ENCODE assay signal across 8 cellular contexts in the genomic region with DNA sequence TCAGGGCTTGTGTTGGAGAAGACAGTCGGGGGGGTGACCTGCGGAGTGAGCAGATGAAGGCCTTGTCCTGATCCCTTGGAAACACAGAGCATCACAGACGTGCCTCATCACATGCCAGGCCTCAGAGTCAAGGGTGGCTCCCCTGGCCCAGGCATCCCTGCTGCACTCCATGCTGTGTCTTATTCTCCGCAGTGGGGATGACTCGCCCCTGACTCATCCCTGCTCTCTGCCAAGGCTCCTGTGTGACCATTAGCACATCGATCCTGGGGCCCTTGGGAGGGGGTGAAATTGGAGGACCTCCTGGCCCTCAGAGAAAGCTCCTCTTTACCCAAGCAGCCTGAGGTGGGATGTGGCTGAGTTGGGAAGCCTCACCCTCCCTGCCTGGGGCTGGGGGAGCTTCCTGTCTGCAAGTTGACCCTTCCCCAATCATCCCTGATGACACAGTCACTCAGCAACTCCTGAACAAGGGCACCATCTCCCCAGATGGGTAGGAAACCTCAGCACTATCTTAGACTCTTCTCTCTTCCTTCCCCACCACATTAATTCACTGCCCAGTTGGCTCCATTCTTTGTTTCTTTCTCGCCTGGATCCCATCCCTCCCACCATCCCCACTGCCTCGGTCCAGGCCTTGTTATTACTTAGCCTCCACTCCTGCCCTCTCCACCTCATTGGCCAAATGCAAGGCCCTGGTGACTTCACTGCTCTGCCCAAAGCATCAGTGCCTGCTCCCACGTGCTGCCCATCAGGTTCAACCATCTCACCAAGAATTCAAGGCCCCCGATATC.
DNase-seq lines count a peak whose midpoint lies in the region; ATAC-seq and TF ChIP-seq lines count a peak whose summit lies in the region.

No MANE protein-coding gene starts in this region.

- POLR2A ChIA-PET in CD8-positive, alpha-beta memory T cell (lab: Charles Lee), result no interaction called here

- H3K36me3 Mint-ChIP-seq in CD8-positive, alpha-beta memory T cell, result no peaks in the 10 kb centered on the region

- H3K9me3 Mint-ChIP-seq in CD8-positive, alpha-beta memory T cell, result peaks cover 0 to 2% (median 0%) of the 10 kb centered on the region in 5 donors

- no peak overlapping the region for H3K27ac Mint-ChIP-seq in CD8-positive, alpha-beta memory T cell

- no peaks in the 10 kb centered on the region for H3K36me3 ChIP-seq in RWPE2 (ENCODE audit: low read depth)
- H3K36me3 ChIP-seq in CD8-positive, alpha-beta memory T cell (ENCODE audit: insufficient read depth, low read length), result no peaks in the 10 kb centered on the region

- DNase-seq in activated effector memory CD4-positive, alpha-beta T cell treated with anti-CD3 and anti-CD28 coated beads, Interleukin-2, amount 50 U/mL, for 16 hours, result peak; percentile 54
- no peak for DNase-seq in activated effector memory CD4-positive, alpha-beta T cell treated with Interleukin-2 at 50 U/mL for 16 hours
- DNase-seq in RWPE2 (ENCODE audit: low spot score), result peak; percentile 91
- peak; percentile 84 for DNase-seq in fibroblast of gingiva (ENCODE audit: low read depth)
- DNase-seq in stimulated activated CD8-positive, alpha-beta memory T cell treated with anti-CD3 and anti-CD28 coated beads, Interleukin-4, amount 100 ng/mL, for 48 hours, result peak; percentile 37
- no peak for DNase-seq in CD8-positive, alpha-beta memory T cell

- H3K4me3 Mint-ChIP-seq in CD8-positive, alpha-beta memory T cell, result no peak overlapping the region

- H3K27me3 ChIP-seq in RWPE2 (ENCODE audit: insufficient read depth, poor library complexity, severe bottlenecking), result no peaks in the 10 kb centered on the region
- no peaks in the 10 kb centered on the region for H3K27me3 ChIP-seq in CD8-positive, alpha-beta memory T cell (ENCODE audit: insufficient read depth, low read length, poor library complexity, severe bottlenecking)

- H3K4me1 ChIP-seq in RWPE2 (ENCODE audit: insufficient read depth, poor library complexity, severe bottlenecking), result no peaks in the 10 kb centered on the region
- no peaks in the 10 kb centered on the region for H3K4me1 ChIP-seq in CD8-positive, alpha-beta memory T cell (ENCODE audit: insufficient read depth, low read length)

- no peak overlapping the region for H3K4me3 ChIP-seq in RWPE2 (ENCODE audit: severe bottlenecking)
- H3K4me3 ChIP-seq in CD8-positive, alpha-beta memory T cell (ENCODE audit: low read length), result no peak overlapping the region

- H3K27ac ChIP-seq in RWPE2 (ENCODE audit: poor library complexity, severe bottlenecking), result no peak overlapping the region
- no peak overlapping the region for H3K27ac ChIP-seq in CD8-positive, alpha-beta memory T cell (ENCODE audit: low read depth, low read length)

- CTCF ChIA-PET in CD8-positive, alpha-beta memory T cell (lab: Charles Lee), result no interaction called here

- no peak for TF ChIP-seq CTCF in RWPE2 (IDR thresholded peaks at IDR 0.05; ENCODE audit: poor library complexity, severe bottlenecking)

- no peaks in the 10 kb centered on the region for H3K4me1 Mint-ChIP-seq in CD8-positive, alpha-beta memory T cell

- ATAC-seq in RWPE2 (ENCODE audit: low read depth) (peak; percentile 100), GM18505 (IDR thresholded peaks at IDR 0.05; ENCODE audit: unreplicated experiment) (no peak), GM18502 (IDR thresholded peaks at IDR 0.05; ENCODE audit: poor library complexity, unreplicated experiment) (no peak)

- no peak for TF ChIP-seq POLR2A in GM18505 (IDR thresholded peaks at IDR 0.05; ENCODE audit: borderline replicate concordance, extremely low read depth, insufficient read depth, insufficient read length)

- H3K27me3 Mint-ChIP-seq in CD8-positive, alpha-beta memory T cell, result peaks cover 6 to 19% of the 10 kb centered on the region in 2 donors

- no peaks in the 10 kb centered on the region for H3K9me3 ChIP-seq in RWPE2 (ENCODE audit: severe bottlenecking)
- H3K9me3 ChIP-seq in CD8-positive, alpha-beta memory T cell (ENCODE audit: low read length), result no peaks in the 10 kb centered on the region

Comparison
In these comparisons a context has a peak if more than half of its experiments do, and no peak if none do; other contexts are left out.
1. DNase-seq: peak in activated effector memory CD4-positive, alpha-beta T cell treated with anti-CD3 and anti-CD28 coated beads, Interleukin-2, amount 50 U/mL, for 16 hours (single experiment), RWPE2 (single experiment), fibroblast of gingiva (single experiment) and stimulated activated CD8-positive, alpha-beta memory T cell treated with anti-CD3 and anti-CD28 coated beads, Interleukin-4, amount 100 ng/mL, for 48 hours (single experiment); none in activated effector memory CD4-positive, alpha-beta T cell treated with Interleukin-2 at 50 U/mL for 16 hours (single experiment) and CD8-positive, alpha-beta memory T cell (0 of 5).